ENCODE assay signal across 1 cellular context in genomic region chr2:207930747-207931146, GRCh38.
TF ChIP-seq lines count a peak whose summit lies in the region.

No MANE protein-coding gene starts in this region.

TF ChIP-seq in H1, 55 proteins besides CTCF, POLR2A, EP300 and RAD21 (continued from another document):
- TF ChIP-seq MAFK (IDR thresholded peaks at IDR 0.05; ENCODE audit: low read depth, low read length) (no peak), CBX8 (IDR thresholded peaks at IDR 0.05; ENCODE audit: borderline replicate concordance, low read depth, low read length) (no peak), RXRA (IDR thresholded peaks at IDR 0.05; ENCODE audit: insufficient read depth, low read depth, low read length) (no peak), CEBPB (IDR thresholded peaks at IDR 0.05; ENCODE audit: low read depth, low read length) (no peak), ASH2L (IDR thresholded peaks at IDR 0.05; ENCODE audit: low read length) (no peak), YY1 (IDR thresholded peaks at IDR 0.05; ENCODE audit: low read depth, low read length) (no peak), JUN (IDR thresholded peaks at IDR 0.05; ENCODE audit: low read depth, low read length) (no peak), GTF2F1 (IDR thresholded peaks at IDR 0.05; ENCODE audit: borderline replicate concordance, low read depth, low read length) (no peak), ATF2 (IDR thresholded peaks at IDR 0.05; ENCODE audit: low read length) (no peak), RNF2 (IDR thresholded peaks at IDR 0.05; ENCODE audit: borderline replicate concordance, low read depth, low read length, missing control alignments, poor library complexity, severe bottlenecking) (no peak)
